ENCODE assay signal across 11 cellular contexts in genomic region chr17:30323262-30323894, GRCh38. TPM values are rescaled to one million over a fixed set of nuclear protein-coding genes. Genes with fewer than 3 reads are reported as not detected.
DNase-seq lines count a peak whose midpoint lies in the region; ATAC-seq, FAIRE-seq and TF ChIP-seq lines count a peak whose summit lies in the region.
"Had no signal": no experiment of that assay in that cellular context is flagged by ENCODE, and none has a peak within 500 bp of the region (broad histone marks: within the 10 kb centered on the region; RNA-seq: fewer than 3 reads in every experiment).

No MANE protein-coding gene starts in this region.

- H3K4me1 ChIP-seq in mucosa of descending colon (ENCODE audit: low read depth), result peaks cover 5% of the 10 kb centered on the region
- H3K4me1 ChIP-seq in psoas muscle, result no peaks in the 10 kb centered on the region

- WGBS in psoas muscle, 3 donors, result 45 to 49% (median 46%) methylated on average over 5 of the region's 5 CpGs

- H3K27ac ChIP-seq in psoas muscle, result no peak overlapping the region

- TF ChIP-seq CTCF in mucosa of descending colon (IDR thresholded peaks at IDR 0.05) (no peak), psoas muscle (IDR thresholded peaks at IDR 0.05) (no peak), D721Med (IDR thresholded peaks at IDR 0.05; ENCODE audit: insufficient read depth, missing control alignments) (no peak)

- peak; percentile 55 for ATAC-seq in mucosa of descending colon
- ATAC-seq in psoas muscle, result no peak

- no peaks in the 10 kb centered on the region for H3K9me3 ChIP-seq in mucosa of descending colon
- H3K9me3 ChIP-seq in psoas muscle, result no peaks in the 10 kb centered on the region

- intact Hi-C loops in mucosa of descending colon (cut with DNase I, micrococcal nuclease), result no loop called here
- intact Hi-C loops in psoas muscle (cut with DNase I), result loop anchor here in 1 of 2 donors (5.0 kb wide), 1 partner anchor 139 kb away; no protein-coding TSS in a partner anchor

- FAIRE-seq in D721Med (lab: Jason Lieb, UNC), result no peak

- DNase-seq in NCI-H2081 (lab: John Stamatoyannopoulos, UW) (peak; percentile 30 to 77), NCI-H2081 treated with DMSO at 0.1 percent for 48 hours (lab: John Stamatoyannopoulos, UW) (no peak), NCI-H187 treated with DMSO at 0.1 percent for 48 hours (lab: John Stamatoyannopoulos, UW) (peak; percentile 27), mucosa of descending colon (no peak), psoas muscle (no peak), dedifferentiated amniotic fluid mesenchymal stem cell (ENCODE audit: extremely low spot score) (no peak), D721Med (ENCODE audit: insufficient read length, low spot score) (no peak)
- peak; percentile 13 for DNase-seq in activated CD4-positive, alpha-beta T cell treated with anti-CD3 and anti-CD28 coated beads for 48 hours
- DNase-seq: trophoblast cell had no signal

- H3K4me3 ChIP-seq in mucosa of descending colon, result no peak overlapping the region
- no peak overlapping the region for H3K4me3 ChIP-seq in psoas muscle
- H3K4me3 ChIP-seq: skin epidermis had no signal

- H3K27me3 ChIP-seq in psoas muscle (ENCODE audit: insufficient read depth in 3 of 3, low read length in 2 of 3), result peaks cover 0 to 11% (median 2%) of the 10 kb centered on the region in 3 donors

- H3K36me3 ChIP-seq in mucosa of descending colon (ENCODE audit: low read depth), result no peaks in the 10 kb centered on the region
- no peaks in the 10 kb centered on the region for H3K36me3 ChIP-seq in psoas muscle (ENCODE audit: insufficient read depth in 1 of 2, low read depth in 1 of 2)

RNA-seq across cellular contexts. Expression of gene TMIGD1, which starts 10.5 kb away (rescaled TPM):
- total RNA-seq in mucosa of descending colon, result 100 to 1,000 TPM; 102 to 288 (median 119) TPM
- not detected for total RNA-seq in psoas muscle
- polyA plus RNA-seq in psoas muscle, result not detected
- total RNA-seq: Right ventricle myocardium superior had no signal

RNA-seq across cellular contexts. Expression of gene BLMH, which starts 31.6 kb away (rescaled TPM):
- 10 to 100 TPM; 18.1 to 31.9 (median 22.0) TPM for total RNA-seq in mucosa of descending colon
- total RNA-seq in psoas muscle, result 10 to 100 TPM; 21.2 to 29.2 (median 23.8) TPM
- polyA plus RNA-seq in psoas muscle, result 10 to 100 TPM; 17.0 to 33.0 (median 17.6) TPM

RNA-seq across cellular contexts. Expression of gene CPD, which starts 55.3 kb away (rescaled TPM):
- total RNA-seq in mucosa of descending colon (10 to 100 TPM; 39.2 to 77.3 (median 74.7) TPM), psoas muscle (10 to 100 TPM; 18.6 to 29.3 (median 23.1) TPM)
- polyA plus RNA-seq in psoas muscle, result 10 to 100 TPM in 1 of 3 donors, 1 to 10 TPM in 2; 5.6 to 12.5 (median 7.7) TPM

Comparison
In these comparisons a context has a peak if more than half of its experiments do, and no peak if none do; other contexts are left out.
1. DNase-seq: peak in NCI-H2081 (2 of 2), NCI-H187 treated with DMSO at 0.1 percent for 48 hours (single experiment) and activated CD4-positive, alpha-beta T cell treated with anti-CD3 and anti-CD28 coated beads for 48 hours (single experiment); none in NCI-H2081 treated with DMSO at 0.1 percent for 48 hours (single experiment), mucosa of descending colon (0 of 3), psoas muscle (0 of 2), dedifferentiated amniotic fluid mesenchymal stem cell (single experiment) and D721Med (single experiment).
2. RNA of gene TMIGD1, which starts 10.5 kb away (total RNA-seq): 102 to 288 TPM in mucosa of descending colon; not detected in psoas muscle; every median in the first group is over 100 times any median in the second.